22 cellular contexts compared by ENCODE assay signal in genomic region chr13:65803706-65804392, GRCh38.
"Had no signal": no experiment of that assay in that cellular context is flagged by ENCODE, and none has a peak within 500 bp of the region (broad histone marks: within the 10 kb centered on the region; RNA-seq: fewer than 3 reads in every experiment).

No MANE protein-coding gene starts in this region.

- H3K27ac ChIP-seq: esophagus muscularis mucosa, foreskin keratinocyte, gastroesophageal sphincter, heart left ventricle, lower lobe of right lung, neutrophil, pancreas, sigmoid colon, stomach, thyroid gland, vagina had no signal

- H3K36me3 ChIP-seq: esophagus muscularis mucosa, gastroesophageal sphincter, heart left ventricle, lower lobe of right lung, neutrophil, pancreas, sigmoid colon, stomach, thyroid gland, vagina had no signal

- H3K36me3 Mint-ChIP-seq: natural killer cell; stimulated activated effector memory CD8-positive, alpha-beta T cell treated with anti-CD3 and anti-CD28 coated beads, Interleukin-12 subunit alpha, Interleukin-12 subunit beta, amount 100 ng/mL, for 72 hours had no signal

- H3K4me1 Mint-ChIP-seq: natural killer cell; stimulated activated effector memory CD8-positive, alpha-beta T cell treated with anti-CD3 and anti-CD28 coated beads, Interleukin-12 subunit alpha, Interleukin-12 subunit beta, amount 100 ng/mL, for 72 hours had no signal

- ATAC-seq: foreskin keratinocyte; gastroesophageal sphincter; heart left ventricle; left ventricle myocardium superior; lower lobe of right lung; natural killer cell; pancreas; right cardiac atrium; stimulated activated effector memory CD8-positive, alpha-beta T cell treated with anti-CD3 and anti-CD28 coated beads, Interleukin-12 subunit alpha, Interleukin-12 subunit beta, amount 100 ng/mL, for 72 hours had no signal

- H3K9me3 ChIP-seq: esophagus muscularis mucosa, gastroesophageal sphincter, heart left ventricle, lower lobe of right lung, neutrophil, pancreas, sigmoid colon, stomach, thyroid gland, vagina had no signal

- H3K27me3 ChIP-seq: esophagus muscularis mucosa, foreskin keratinocyte, gastroesophageal sphincter, heart left ventricle, neutrophil, pancreas, sigmoid colon, stomach, thyroid gland, vagina had no signal

- DNase-seq: effector CD8-positive, alpha-beta T cell; foreskin keratinocyte; heart left ventricle; hypothalamus; left ventricle myocardium superior; lower lobe of right lung; natural killer cell; pancreas; right cardiac atrium; sigmoid colon; stimulated activated CD4-positive, alpha-beta T cell treated with anti-CD3 and anti-CD28 coated beads, Interleukin-2, amount 100 ng/mL, for 24 hours; stimulated activated CD4-positive, alpha-beta T cell treated with anti-CD3 and anti-CD28 coated beads, Interleukin-4, amount 100 ng/mL, for 24 hours; stimulated activated naive CD4-positive, alpha-beta T cell treated with Interleukin-2 at 50 U/mL for 16 hours; stomach; thyroid gland; trophoblast cell had no signal

- H3K4me3 ChIP-seq: esophagus muscularis mucosa, gastroesophageal sphincter, heart left ventricle, lower lobe of right lung, pancreas, sigmoid colon, stomach, thyroid gland, vagina had no signal

- H3K27ac Mint-ChIP-seq: natural killer cell; stimulated activated effector memory CD8-positive, alpha-beta T cell treated with anti-CD3 and anti-CD28 coated beads, Interleukin-12 subunit alpha, Interleukin-12 subunit beta, amount 100 ng/mL, for 72 hours had no signal

- H3K4me3 Mint-ChIP-seq: natural killer cell; neural crest cell; stimulated activated effector memory CD8-positive, alpha-beta T cell treated with anti-CD3 and anti-CD28 coated beads, Interleukin-12 subunit alpha, Interleukin-12 subunit beta, amount 100 ng/mL, for 72 hours had no signal

- H3K4me1 ChIP-seq: esophagus muscularis mucosa, foreskin keratinocyte, gastroesophageal sphincter, heart left ventricle, lower lobe of right lung, pancreas, sigmoid colon, stomach, thyroid gland, vagina had no signal

- H3K9me3 Mint-ChIP-seq: neural crest cell had no signal
